In the genomic region with DNA sequence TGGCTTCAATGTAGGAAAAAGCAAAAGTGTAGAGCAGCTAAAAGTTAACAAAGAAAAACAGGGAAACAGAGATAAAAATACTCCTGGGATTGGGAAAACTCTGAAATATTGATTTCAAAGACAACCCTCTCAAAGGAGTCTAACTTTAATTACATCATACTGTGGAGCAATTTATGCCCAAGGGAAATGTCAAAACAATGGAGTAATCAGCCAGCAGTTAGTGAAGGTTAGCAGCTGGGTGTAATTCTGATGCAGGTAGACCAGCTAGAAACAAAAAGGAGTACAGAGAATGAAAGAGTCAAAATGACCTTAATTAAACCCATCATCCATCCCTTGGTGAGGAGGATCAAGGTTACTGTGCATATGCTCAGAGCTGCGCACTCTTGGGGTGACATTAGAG, we compare ENCODE assay signal across 26 cellular contexts.
"Had no signal": no experiment of that assay in that cellular context is flagged by ENCODE, and none has a peak within 500 bp of the region (broad histone marks: within the 10 kb centered on the region; RNA-seq: fewer than 3 reads in every experiment).

No MANE protein-coding gene starts in this region.

- H3K27ac ChIP-seq: ascending aorta, breast epithelium, coronary artery, dorsolateral prefrontal cortex, esophagus muscularis mucosa, gastroesophageal sphincter had no signal

- H3K9me3 ChIP-seq: ascending aorta, esophagus muscularis mucosa, gastroesophageal sphincter had no signal

- DNase-seq: activated CD4-positive, alpha-beta memory T cell treated with anti-CD3 and anti-CD28 coated beads, Interleukin-2, amount 10 ng/mL, durations not matched to agents 7 days and 5 days; activated CD4-positive, alpha-beta T cell treated with anti-CD3 and anti-CD28 coated beads for 36 hours; activated CD4-positive, alpha-beta T cell treated with anti-CD3 and anti-CD28 coated beads, Interleukin-2, amount 10 ng/mL, durations not matched to agents 24 days and 14 days; activated CD4-positive, alpha-beta T cell treated with anti-CD3 and anti-CD28 coated beads, Interleukin-2, amount 50 U/mL, for 4 hours; activated CD4-positive, CD25-positive, alpha-beta regulatory T cell; activated CD4-positive, CD25-positive, alpha-beta regulatory T cell treated with anti-CD3 and anti-CD28 coated beads, Interleukin-2, amount 50 U/mL, for 72 hours; activated CD8-positive, alpha-beta memory T cell treated with anti-CD3 and anti-CD28 coated beads, Interleukin-2, amount 50 U/mL, for 48 hours; activated gamma-delta T cell; activated naive CD4-positive, alpha-beta T cell; activated naive CD4-positive, alpha-beta T cell treated with anti-CD3 and anti-CD28 coated beads, Interleukin-2, amount 10 ng/mL, durations not matched to agents 7 days and 5 days; activated naive CD8-positive, alpha-beta T cell treated with anti-CD3 and anti-CD28 coated beads, Interleukin-2, amount 10 ng/mL, durations not matched to agents 7 days and 5 days; activated T-cell treated with anti-CD3 and anti-CD28 coated beads for 4 hours; activated T-cell treated with anti-CD3 and anti-CD28 coated beads, Interleukin-2, amount 50 U/mL, for 24 hours; activated T-cell treated with anti-CD3 and anti-CD28 coated beads, Interleukin-2, amount 50 U/mL, for 72 hours; dorsolateral prefrontal cortex; effector memory CD4-positive, alpha-beta T cell; endodermal cell; erythroblast; foreskin melanocyte; T-helper 2 cell had no signal

- ATAC-seq: activated CD4-positive, alpha-beta T cell treated with anti-CD3 and anti-CD28 coated beads for 36 hours; activated naive CD4-positive, alpha-beta T cell treated with anti-CD3 and anti-CD28 coated beads, Interleukin-2, amount 50 U/mL, for 72 hours; activated T-cell treated with anti-CD3 and anti-CD28 coated beads, Interleukin-2, amount 50 U/mL, for 72 hours; gastroesophageal sphincter had no signal

- H3K36me3 ChIP-seq: ascending aorta, breast epithelium, esophagus muscularis mucosa, gastroesophageal sphincter had no signal

- H3K27me3 ChIP-seq: ascending aorta, breast epithelium, esophagus muscularis mucosa, gastroesophageal sphincter had no signal

- H3K4me1 ChIP-seq: ascending aorta, breast epithelium, esophagus muscularis mucosa, gastroesophageal sphincter had no signal

- H3K4me3 ChIP-seq: ascending aorta, breast epithelium, coronary artery, dorsolateral prefrontal cortex, esophagus muscularis mucosa, gastroesophageal sphincter had no signal
